2 cellular contexts compared by ENCODE assay signal in genomic region chr6:29749668-29750067, GRCh38.
TF ChIP-seq lines count a peak whose summit lies in the region.

No MANE protein-coding gene starts in this region.

TF ChIP-seq in HCT116, 20 proteins besides CTCF, POLR2A, EP300 and RAD21 (continued from another document):
- TF ChIP-seq POLR2AphosphoS5 (IDR thresholded peaks at IDR 0.05; ENCODE audit: low read depth, low read length), result no peak
- no peak for TF ChIP-seq SIN3A (IDR thresholded peaks at IDR 0.05; ENCODE audit: low read depth)
- TF ChIP-seq ZFX (IDR thresholded peaks at IDR 0.05), result no peak
- no peak for TF ChIP-seq MAX (IDR thresholded peaks at IDR 0.05)
- TF ChIP-seq SRF (IDR thresholded peaks at IDR 0.05; ENCODE audit: low read depth), result no peak
- no peak for TF ChIP-seq ZBTB33 (IDR thresholded peaks at IDR 0.05; ENCODE audit: extremely low read depth, insufficient replicate concordance, low read length)
- no peak for TF ChIP-seq YY1 (IDR thresholded peaks at IDR 0.05; ENCODE audit: extremely low read depth, insufficient replicate concordance, low read depth, low read length)

TF ChIP-seq in WTC11, 78 proteins besides CTCF, POLR2A, EP300 and RAD21 (continued from another document):
- no peak for TF ChIP-seq ZBTB43 (CRISPR knock-in tag; IDR thresholded peaks at IDR 0.05)
- no peak for TF ChIP-seq USF1 (CRISPR knock-in tag; IDR thresholded peaks at IDR 0.05)
